ENCODE assay signal across 19 cellular contexts in the genomic region with DNA sequence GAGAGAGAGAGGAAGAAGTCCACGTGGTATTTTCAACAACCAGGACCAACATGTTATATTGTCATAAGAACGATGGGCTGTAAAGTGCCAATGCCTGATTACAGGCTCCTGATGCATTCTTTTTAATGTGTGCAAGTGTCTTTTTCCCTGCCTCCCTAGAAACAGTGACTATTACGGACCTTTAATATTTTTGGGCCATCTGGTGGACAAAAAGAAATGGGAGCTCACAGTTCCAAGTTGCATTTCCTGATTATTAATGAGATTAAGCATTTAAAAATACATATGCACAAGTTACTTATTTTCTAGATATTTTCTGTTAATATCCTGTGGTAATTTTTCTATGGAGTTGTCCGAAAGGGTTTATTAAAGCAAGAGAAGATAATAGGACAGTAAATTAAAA.
DNase-seq lines count a peak whose midpoint lies in the region; TF ChIP-seq lines count a peak whose summit lies in the region.
"Had no signal": no experiment of that assay in that cellular context is flagged by ENCODE, and none has a peak within 500 bp of the region (broad histone marks: within the 10 kb centered on the region; RNA-seq: fewer than 3 reads in every experiment).

No MANE protein-coding gene starts in this region.

- no peak overlapping the region for H2BK5ac ChIP-seq in H9 (ENCODE audit: insufficient read length, low read length)

- no peak overlapping the region for H3K9ac ChIP-seq in H9 (ENCODE audit: extremely low read depth, insufficient read length, low read length)

- H3K23me2 ChIP-seq in H9 (ENCODE audit: insufficient read length, low read depth, low read length, poor library complexity, severe bottlenecking): no peaks in the 10 kb centered on the region

- no peak overlapping the region for H3K18ac ChIP-seq in H9 (ENCODE audit: insufficient read length, low read depth, low read length)

- H3K36me3 ChIP-seq in WERI-Rb-1: no peaks in the 10 kb centered on the region
- H3K36me3 ChIP-seq: MG63, Peyer's patch had no signal

- H2AK5ac ChIP-seq in H9 (ENCODE audit: insufficient read length, low read length): no peak overlapping the region

- no peaks in the 10 kb centered on the region for H3K79me2 ChIP-seq in H9 (ENCODE audit: insufficient read depth, low read length)

- no peak overlapping the region for H2BK15ac ChIP-seq in H9 (ENCODE audit: low read depth, low read length)

- H4K91ac ChIP-seq in H9 (ENCODE audit: insufficient read length, low read depth, low read length): no peak overlapping the region

- no peaks in the 10 kb centered on the region for H3K79me1 ChIP-seq in H9 (ENCODE audit: insufficient read depth, low read depth, low read length, poor library complexity, severe bottlenecking)

- H3K27ac ChIP-seq in H9 (ENCODE audit: insufficient read length, low read depth, low read length) (no peak overlapping the region), WERI-Rb-1 (no peak overlapping the region)
- H3K27ac ChIP-seq: 22Rv1, Peyer's patch had no signal

- H3T11ph ChIP-seq in H9 (ENCODE audit: low read length): no peak overlapping the region

- no peak overlapping the region for H3K14ac ChIP-seq in H9 (ENCODE audit: insufficient read depth, low read length)

- H4K8ac ChIP-seq in H9 (replicated peaks; ENCODE audit: insufficient read length, low read depth, low read length): no peak overlapping the region

- H3K36me3 Mint-ChIP-seq in osteocyte (ENCODE audit: unreplicated experiment) (no peaks in the 10 kb centered on the region), H9 (ENCODE audit: insufficient read depth in 1 of 3, low read depth in 3 of 3) (no peaks in the 10 kb centered on the region; a peak in 1 of 7 replicates)
- H3K36me3 Mint-ChIP-seq: CD14-positive monocyte had no signal

- H3K27me3 ChIP-seq in H9 (ENCODE audit: insufficient read depth, low read length) (no peaks in the 10 kb centered on the region), WERI-Rb-1 (ENCODE audit: insufficient read depth, low read depth, severe bottlenecking) (peaks cover 54% of the 10 kb centered on the region)
- H3K27me3 ChIP-seq: MG63, Peyer's patch had no signal

- H3K4me3 ChIP-seq in LNCaP clone FGC (ENCODE audit: low read depth, low read length) (no peak overlapping the region), epithelial cell of esophagus (ENCODE audit: low read length) (no peak overlapping the region), WERI-Rb-1 (ENCODE audit: low read depth, low read length) (no peak overlapping the region)
- H3K4me3 ChIP-seq: MG63, Peyer's patch had no signal

- H2BK12ac ChIP-seq in H9 (ENCODE audit: insufficient read length, low read depth, low read length): no peak overlapping the region

- H3K27me3 Mint-ChIP-seq in osteocyte (ENCODE audit: unreplicated experiment) (no peaks in the 10 kb centered on the region), H9 (ENCODE audit: low read depth) (no peaks in the 10 kb centered on the region)

- no peak overlapping the region for H2BK20ac ChIP-seq in H9 (ENCODE audit: low read depth, low read length, poor library complexity, severe bottlenecking)

- no peak overlapping the region for H3K4ac ChIP-seq in H9 (ENCODE audit: low read depth, low read length)

- H3K9me3 Mint-ChIP-seq in osteocyte (ENCODE audit: unreplicated experiment) (peaks cover 2% of the 10 kb centered on the region), H9 (peaks cover 0 to under 1% of the 10 kb centered on the region in 2 experiments; a peak in 1 of 5 replicates)

- H3K4me1 Mint-ChIP-seq in osteocyte (ENCODE audit: unreplicated experiment): no peaks in the 10 kb centered on the region
- no peaks in the 10 kb centered on the region for H3K4me1 Mint-ChIP-seq in H9
- H3K4me1 Mint-ChIP-seq: CD14-positive monocyte had no signal

- no peak overlapping the region for H3K27ac Mint-ChIP-seq in osteocyte (ENCODE audit: unreplicated experiment)
- H3K27ac Mint-ChIP-seq in H9: no peak overlapping the region
- H3K27ac Mint-ChIP-seq: CD14-positive monocyte had no signal

- no peak overlapping the region for H4K5ac ChIP-seq in H9 (ENCODE audit: insufficient read length, low read depth, low read length)

- H3K9me3 ChIP-seq in H9 (ENCODE audit: control insufficient read depth, low read depth, low read length) (no peaks in the 10 kb centered on the region), WERI-Rb-1 (ENCODE audit: severe bottlenecking) (no peaks in the 10 kb centered on the region)
- H3K9me3 ChIP-seq: MG63, Peyer's patch had no signal

- H3K4me3 Mint-ChIP-seq in osteocyte (ENCODE audit: unreplicated experiment): no peak overlapping the region
- H3K4me3 Mint-ChIP-seq in H9: no peak overlapping the region
- H3K4me3 Mint-ChIP-seq: CD14-positive monocyte had no signal

- TF ChIP-seq CTCF in LNCaP clone FGC (IDR thresholded peaks at IDR 0.05; ENCODE audit: control insufficient read depth, extremely low read depth, insufficient read depth): peak; percentile 20; the same call in 1 of the 2 replicates
- TF ChIP-seq CTCF in epithelial cell of esophagus (IDR thresholded peaks at IDR 0.05; ENCODE audit: insufficient read depth, low read depth, low read length, missing control alignments): peak; percentile 3
- TF ChIP-seq CTCF in osteocyte (IDR thresholded peaks at IDR 0.05): peak; percentile 14
- no peak for TF ChIP-seq CTCF in H9 (conservative IDR thresholded peaks at IDR 0.05)
- TF ChIP-seq CTCF in WERI-Rb-1 (IDR thresholded peaks at IDR 0.05; ENCODE audit: low read depth, low read length): no peak

- H2BK120ac ChIP-seq in H9 (ENCODE audit: low read depth, low read length, poor library complexity, severe bottlenecking): no peak overlapping the region

- no peaks in the 10 kb centered on the region for H4K20me1 ChIP-seq in H9 (ENCODE audit: control insufficient read depth, insufficient read depth, insufficient read length)

- no peaks in the 10 kb centered on the region; the same call in 1 of the 2 replicates for H3K4me1 ChIP-seq in H9 (ENCODE audit: insufficient read depth, low read length)
- H3K4me1 ChIP-seq: Peyer's patch had no signal

- no peak overlapping the region for H2AFZ ChIP-seq in H9 (ENCODE audit: low read length)

- no peak overlapping the region for H3K4me2 ChIP-seq in H9 (ENCODE audit: insufficient read depth, insufficient read length, low read length)

- no CpG with 5 or more reads among the region's 4 CpGs for WGBS in H9 (ENCODE audit: extremely low coverage, insufficient read length, low lambda C conversion rate)

- DNase-seq in NCI-H1417 (lab: John Stamatoyannopoulos, UW) (peak in 2 of 3 experiments; percentile 26 to 55), NCI-H1417 treated with DMSO at 0.1 percent for 48 hours (lab: John Stamatoyannopoulos, UW) (no peak), LNCaP clone FGC (ENCODE audit: low read depth) (no peak), epithelial cell of esophagus (ENCODE audit: low read depth) (no peak), osteocyte (ENCODE audit: extremely low spot score, unreplicated experiment) (no peak), H9 (no peak), C1 segment of cervical spinal cord (lab: John Stamatoyannopoulos, UW) (no peak), WERI-Rb-1 (no peak)
- DNase-seq: AML-193, Karpas-422, MG63, NCI-H1436 treated with DMSO at 0.1 percent for 48 hours, NCI-H1930, NCI-H2227 treated with DMSO at 0.1 percent for 48 hours, NCI-H510A, NCI-H774, Peyer's patch had no signal

- H3K23ac ChIP-seq in H9 (ENCODE audit: insufficient read length, low read depth, low read length): no peak overlapping the region

- no peak overlapping the region for H3K56ac ChIP-seq in H9 (ENCODE audit: insufficient read length, low read depth, low read length)

Comparison
In these comparisons a context has a peak if more than half of its experiments do, and no peak if none do; other contexts are left out.
1. DNase-seq: peak in NCI-H1417 (2 of 3); none in NCI-H1417 treated with DMSO at 0.1 percent for 48 hours (single experiment), LNCaP clone FGC (single experiment), epithelial cell of esophagus (single experiment), osteocyte (single experiment), H9 (single experiment), C1 segment of cervical spinal cord (0 of 14) and WERI-Rb-1 (single experiment).
2. CTCF ChIP-seq: peak in LNCaP clone FGC (single experiment), epithelial cell of esophagus (single experiment) and osteocyte (single experiment); none in H9 (single experiment) and WERI-Rb-1 (single experiment).